In the genomic region with DNA sequence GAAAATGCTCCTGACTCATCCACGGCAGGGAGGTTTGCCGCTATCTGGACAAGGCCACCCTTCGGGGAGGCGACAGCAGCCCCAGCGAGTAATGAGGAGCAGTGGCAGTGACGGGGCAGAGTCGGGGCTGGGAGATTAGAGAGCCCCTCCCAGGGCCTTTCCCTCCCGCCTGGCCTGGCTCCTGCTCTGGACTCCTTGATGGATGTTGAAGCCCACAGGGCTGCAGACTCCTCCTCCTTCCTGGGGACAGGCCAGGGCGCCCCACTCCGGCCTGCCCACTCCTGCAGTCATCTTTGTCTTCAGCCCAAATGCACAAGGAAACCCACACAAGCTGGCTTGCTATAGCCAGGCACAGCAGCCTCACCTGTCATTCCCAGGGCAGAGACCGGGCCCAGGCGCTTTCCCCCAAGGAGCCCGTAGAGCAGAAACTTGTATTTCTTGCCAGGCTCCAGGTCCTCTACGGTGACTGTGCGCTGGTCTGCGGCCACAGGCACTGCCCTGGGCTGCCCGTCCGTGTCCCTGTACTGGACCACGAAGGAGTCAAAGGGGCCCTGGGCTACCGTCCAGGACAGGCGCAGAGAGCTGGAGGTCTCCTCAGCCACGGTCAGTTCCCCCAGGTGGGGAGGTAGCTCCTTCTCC, we compare ENCODE assay signal across 1 cellular context.
TF ChIP-seq lines count a peak whose summit lies in the region.

No MANE protein-coding gene starts in this region.

TF ChIP-seq in K562, 482 proteins besides CTCF, POLR2A, EP300 and RAD21 (continued from another document and continues in another):
- TF ChIP-seq MBD1 (CRISPR knock-in tag; IDR thresholded peaks at IDR 0.05) (no peak), SP1 (CRISPR knock-in tag; IDR thresholded peaks at IDR 0.05) (no peak), RFX7 (CRISPR knock-in tag; IDR thresholded peaks at IDR 0.05) (no peak), JUNB (CRISPR knock-in tag; conservative IDR thresholded peaks at IDR 0.05) (no peak), ZKSCAN8 (CRISPR knock-in tag; IDR thresholded peaks at IDR 0.05) (no peak), NFE2 (IDR thresholded peaks at IDR 0.05; ENCODE audit: low read depth) (peak; percentile 73), ZNF197 (CRISPR knock-in tag; IDR thresholded peaks at IDR 0.05; ENCODE audit: low read depth) (no peak), ZKSCAN1 (IDR thresholded peaks at IDR 0.05; ENCODE audit: low read depth, low read length) (no peak), MCM2 (IDR thresholded peaks at IDR 0.05; ENCODE audit: low read depth) (no peak), HDAC2 (IDR thresholded peaks at IDR 0.05) (peak; percentile 47; the same call in 1 of the 2 replicates), CHCHD3 (CRISPR knock-in tag; IDR thresholded peaks at IDR 0.05) (no peak), BCLAF1 (IDR thresholded peaks at IDR 0.05; ENCODE audit: borderline replicate concordance in 1 of 2, control insufficient read depth in 1 of 2, low read depth in 2 of 2, low read length in 1 of 2) (no peak), OTX1 (CRISPR knock-in tag; IDR thresholded peaks at IDR 0.05) (no peak), CBX5 (IDR thresholded peaks at IDR 0.05; ENCODE audit: borderline replicate concordance, low read depth) (no peak), GATA2 (CRISPR knock-in tag; IDR thresholded peaks at IDR 0.05) (no peak; the same call in 1 of the 2 replicates), NFRKB (IDR thresholded peaks at IDR 0.05; ENCODE audit: low read depth) (peak; percentile 75; the same call in 1 of the 2 replicates), KHSRP (IDR thresholded peaks at IDR 0.05) (no peak), ZFPM2 (CRISPR knock-in tag; IDR thresholded peaks at IDR 0.05) (no peak), BHLHE40 (IDR thresholded peaks at IDR 0.05; ENCODE audit: low read length) (no peak), POLR2AphosphoS2 (IDR thresholded peaks at IDR 0.05; ENCODE audit: low read length) (no peak), FOXJ3 (CRISPR knock-in tag; IDR thresholded peaks at IDR 0.05) (no peak), ZNF398 (CRISPR knock-in tag; IDR thresholded peaks at IDR 0.05) (no peak), NONO (IDR thresholded peaks at IDR 0.05; ENCODE audit: low read depth in 2 of 2, low read length in 1 of 2) (no peak), HES1 (IDR thresholded peaks at IDR 0.05; ENCODE audit: low read depth) (no peak), ZNF41 (CRISPR knock-in tag; conservative IDR thresholded peaks at IDR 0.05) (no peak), BRD4 (IDR thresholded peaks at IDR 0.05) (no peak), MCM5 (IDR thresholded peaks at IDR 0.05; ENCODE audit: low read depth) (no peak), MYBL2 (IDR thresholded peaks at IDR 0.05; ENCODE audit: low read depth) (no peak), MYBL2 (CRISPR knock-in tag; IDR thresholded peaks at IDR 0.05; ENCODE audit: borderline replicate concordance) (no peak), POLR2H (tag; IDR thresholded peaks at IDR 0.05; ENCODE audit: low read depth) (no peak), ZFP1 (CRISPR knock-in tag; IDR thresholded peaks at IDR 0.05) (no peak), ELF1 (tag; IDR thresholded peaks at IDR 0.05) (no peak), TRIM28 (IDR thresholded peaks at IDR 0.05) (no peak), ZMIZ1 (IDR thresholded peaks at IDR 0.05; ENCODE audit: low read depth in 2 of 2, low read length in 2 of 2) (no peak), HNRNPL (IDR thresholded peaks at IDR 0.05; ENCODE audit: low read depth, low read length) (no peak), ZNF239 (CRISPR knock-in tag; IDR thresholded peaks at IDR 0.05) (no peak), TAL1 (IDR thresholded peaks at IDR 0.05) (peak; percentile 23; the same call in 1 of the 2 replicates), NFYB (IDR thresholded peaks at IDR 0.05; ENCODE audit: extremely low read depth, insufficient read length) (no peak), ZC3H8 (IDR thresholded peaks at IDR 0.05) (no peak), PCBP1 (IDR thresholded peaks at IDR 0.05; ENCODE audit: low read depth, low read length, poor library complexity, severe bottlenecking) (no peak), BACH1 (tag; IDR thresholded peaks at IDR 0.05) (no peak), MEF2A (IDR thresholded peaks at IDR 0.05; ENCODE audit: control insufficient read depth, low read depth, low read length) (no peak), ZNF143 (CRISPR knock-in tag; IDR thresholded peaks at IDR 0.05) (no peak), ZNF133 (CRISPR knock-in tag; IDR thresholded peaks at IDR 0.05) (no peak)
- TF ChIP-seq, protein P1, sequence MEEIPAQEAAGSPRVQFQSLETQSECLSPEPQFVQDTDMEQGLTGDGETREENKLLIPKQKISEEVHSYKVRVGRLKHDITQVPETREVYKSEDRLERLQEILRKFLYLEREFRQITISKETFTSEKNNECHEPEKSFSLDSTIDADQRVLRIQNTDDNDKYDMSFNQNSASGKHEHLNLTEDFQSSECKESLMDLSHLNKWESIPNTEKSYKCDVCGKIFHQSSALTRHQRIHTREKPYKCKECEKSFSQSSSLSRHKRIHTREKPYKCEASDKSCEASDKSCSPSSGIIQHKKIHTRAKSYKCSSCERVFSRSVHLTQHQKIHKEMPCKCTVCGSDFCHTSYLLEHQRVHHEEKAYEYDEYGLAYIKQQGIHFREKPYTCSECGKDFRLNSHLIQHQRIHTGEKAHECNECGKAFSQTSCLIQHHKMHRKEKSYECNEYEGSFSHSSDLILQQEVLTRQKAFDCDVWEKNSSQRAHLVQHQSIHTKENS (CRISPR knock-in tag; IDR thresholded peaks at IDR 0.05), result no peak
- TF ChIP-seq, protein P2, sequence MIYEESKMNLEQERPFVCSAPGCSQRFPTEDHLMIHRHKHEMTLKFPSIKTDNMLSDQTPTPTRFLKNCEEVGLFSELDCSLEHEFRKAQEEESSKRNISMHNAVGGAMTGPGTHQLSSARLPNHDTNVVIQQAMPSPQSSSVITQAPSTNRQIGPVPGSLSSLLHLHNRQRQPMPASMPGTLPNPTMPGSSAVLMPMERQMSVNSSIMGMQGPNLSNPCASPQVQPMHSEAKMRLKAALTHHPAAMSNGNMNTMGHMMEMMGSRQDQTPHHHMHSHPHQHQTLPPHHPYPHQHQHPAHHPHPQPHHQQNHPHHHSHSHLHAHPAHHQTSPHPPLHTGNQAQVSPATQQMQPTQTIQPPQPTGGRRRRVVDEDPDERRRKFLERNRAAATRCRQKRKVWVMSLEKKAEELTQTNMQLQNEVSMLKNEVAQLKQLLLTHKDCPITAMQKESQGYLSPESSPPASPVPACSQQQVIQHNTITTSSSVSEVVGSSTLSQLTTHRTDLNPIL (CRISPR knock-in tag; IDR thresholded peaks at IDR 0.05), result no peak
- TF ChIP-seq, protein P3, sequence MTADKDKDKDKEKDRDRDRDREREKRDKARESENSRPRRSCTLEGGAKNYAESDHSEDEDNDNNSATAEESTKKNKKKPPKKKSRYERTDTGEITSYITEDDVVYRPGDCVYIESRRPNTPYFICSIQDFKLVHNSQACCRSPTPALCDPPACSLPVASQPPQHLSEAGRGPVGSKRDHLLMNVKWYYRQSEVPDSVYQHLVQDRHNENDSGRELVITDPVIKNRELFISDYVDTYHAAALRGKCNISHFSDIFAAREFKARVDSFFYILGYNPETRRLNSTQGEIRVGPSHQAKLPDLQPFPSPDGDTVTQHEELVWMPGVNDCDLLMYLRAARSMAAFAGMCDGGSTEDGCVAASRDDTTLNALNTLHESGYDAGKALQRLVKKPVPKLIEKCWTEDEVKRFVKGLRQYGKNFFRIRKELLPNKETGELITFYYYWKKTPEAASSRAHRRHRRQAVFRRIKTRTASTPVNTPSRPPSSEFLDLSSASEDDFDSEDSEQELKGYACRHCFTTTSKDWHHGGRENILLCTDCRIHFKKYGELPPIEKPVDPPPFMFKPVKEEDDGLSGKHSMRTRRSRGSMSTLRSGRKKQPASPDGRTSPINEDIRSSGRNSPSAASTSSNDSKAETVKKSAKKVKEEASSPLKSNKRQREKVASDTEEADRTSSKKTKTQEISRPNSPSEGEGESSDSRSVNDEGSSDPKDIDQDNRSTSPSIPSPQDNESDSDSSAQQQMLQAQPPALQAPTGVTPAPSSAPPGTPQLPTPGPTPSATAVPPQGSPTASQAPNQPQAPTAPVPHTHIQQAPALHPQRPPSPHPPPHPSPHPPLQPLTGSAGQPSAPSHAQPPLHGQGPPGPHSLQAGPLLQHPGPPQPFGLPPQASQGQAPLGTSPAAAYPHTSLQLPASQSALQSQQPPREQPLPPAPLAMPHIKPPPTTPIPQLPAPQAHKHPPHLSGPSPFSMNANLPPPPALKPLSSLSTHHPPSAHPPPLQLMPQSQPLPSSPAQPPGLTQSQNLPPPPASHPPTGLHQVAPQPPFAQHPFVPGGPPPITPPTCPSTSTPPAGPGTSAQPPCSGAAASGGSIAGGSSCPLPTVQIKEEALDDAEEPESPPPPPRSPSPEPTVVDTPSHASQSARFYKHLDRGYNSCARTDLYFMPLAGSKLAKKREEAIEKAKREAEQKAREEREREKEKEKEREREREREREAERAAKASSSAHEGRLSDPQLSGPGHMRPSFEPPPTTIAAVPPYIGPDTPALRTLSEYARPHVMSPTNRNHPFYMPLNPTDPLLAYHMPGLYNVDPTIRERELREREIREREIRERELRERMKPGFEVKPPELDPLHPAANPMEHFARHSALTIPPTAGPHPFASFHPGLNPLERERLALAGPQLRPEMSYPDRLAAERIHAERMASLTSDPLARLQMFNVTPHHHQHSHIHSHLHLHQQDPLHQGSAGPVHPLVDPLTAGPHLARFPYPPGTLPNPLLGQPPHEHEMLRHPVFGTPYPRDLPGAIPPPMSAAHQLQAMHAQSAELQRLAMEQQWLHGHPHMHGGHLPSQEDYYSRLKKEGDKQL (CRISPR knock-in tag; IDR thresholded peaks at IDR 0.05; ENCODE audit: borderline replicate concordance), result no peak
